Comparison of ENCODE assay signal across 15 cellular contexts in the genomic region with DNA sequence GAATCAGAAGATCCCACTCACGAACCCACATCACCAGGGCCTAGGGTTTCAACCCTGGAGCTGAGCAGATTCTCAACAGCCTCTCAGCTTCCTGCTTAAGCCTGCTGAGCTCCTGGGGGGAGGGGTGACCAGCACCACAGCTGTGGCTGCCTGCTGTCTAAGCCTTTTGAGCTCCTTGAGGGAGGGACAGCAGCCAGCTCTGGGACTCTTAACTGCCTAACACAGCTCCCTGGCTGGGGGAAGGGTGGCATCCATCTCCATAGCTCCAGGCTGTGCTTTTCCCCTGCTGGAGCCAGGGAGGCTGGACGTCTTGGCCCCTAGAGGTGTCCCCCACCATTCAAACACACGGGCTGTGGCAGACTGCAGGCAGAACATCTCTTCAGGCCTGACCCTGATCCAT.
DNase-seq lines count a peak whose midpoint lies in the region; ATAC-seq, FAIRE-seq and TF ChIP-seq lines count a peak whose summit lies in the region.
"Had no signal": no experiment of that assay in that cellular context is flagged by ENCODE, and none has a peak within 500 bp of the region (broad histone marks: within the 10 kb centered on the region; RNA-seq: fewer than 3 reads in every experiment).

No MANE protein-coding gene starts in this region.

- ATAC-seq in heart right ventricle (peak in 7 of 8 donors; percentile 14 to 82 (median 56)), GM21619 (IDR thresholded peaks at IDR 0.05; ENCODE audit: unreplicated experiment) (no peak), GM18870 (IDR thresholded peaks at IDR 0.05; ENCODE audit: unreplicated experiment) (no peak)

- H3K36me3 ChIP-seq in heart right ventricle = no peaks in the 10 kb centered on the region
- H3K36me3 ChIP-seq: neutrophil had no signal

- peaks cover 0 to 6% (median 0%) of the 10 kb centered on the region in 9 donors for H3K4me1 ChIP-seq in heart right ventricle

- no peak for FAIRE-seq in RCC 7860 (lab: Jason Lieb, UNC)
- FAIRE-seq: A204.1 had no signal

- H3K9me3 ChIP-seq in heart right ventricle = peaks cover 0 to 2% (median 0%) of the 10 kb centered on the region in 11 donors
- H3K9me3 ChIP-seq: neutrophil had no signal

- peaks cover 0 to 12% (median 0%) of the 10 kb centered on the region in 7 donors for H3K27me3 ChIP-seq in heart right ventricle
- H3K27me3 ChIP-seq: neutrophil had no signal

- no peak overlapping the region for H3K4me3 ChIP-seq in heart right ventricle
- H3K4me3 ChIP-seq: lung, skin epidermis had no signal

- 38 to 47% methylated on average over 3 of the region's 3 CpGs for WGBS in heart right ventricle, 2 donors

- intact Hi-C loops in heart right ventricle (cut with DNase I) (loop anchor here in 1 of 10 donors (10.0 kb wide), 1 partner anchor 284 kb away; no protein-coding TSS in a partner anchor), posterior vena cava (cut with DNase I) (no loop called here)

- no peak overlapping the region for H3K27ac ChIP-seq in heart right ventricle
- H3K27ac ChIP-seq: KMS-11, neutrophil, skin epidermis had no signal

- TF ChIP-seq CTCF in heart right ventricle (IDR thresholded peaks at IDR 0.05) = no peak

- DNase-seq in DMS53 (lab: John Stamatoyannopoulos, UW) (peak; percentile 14), DMS53 treated with DMSO at 0.1 percent for 48 hours (lab: John Stamatoyannopoulos, UW; ENCODE audit: unreplicated experiment) (no peak), NCI-H524 (lab: John Stamatoyannopoulos, UW) (peak; percentile 91 to 98), heart right ventricle (peak; percentile 21 to 35), posterior vena cava (ENCODE audit: low spot score) (peak; percentile 78), RCC 7860 (ENCODE audit: low spot score) (no peak)
- DNase-seq: activated CD4-positive, CD25-positive, alpha-beta regulatory T cell treated with anti-CD3 and anti-CD28 coated beads, Interleukin-2, amount 50 U/mL, for 72 hours; H7 had no signal

Comparison
In these comparisons a context has a peak if more than half of its experiments do, and no peak if none do; other contexts are left out.
1. DNase-seq: peak in DMS53 (single experiment), NCI-H524 (2 of 2), heart right ventricle (2 of 2) and posterior vena cava (single experiment); none in DMS53 treated with DMSO at 0.1 percent for 48 hours (single experiment) and RCC 7860 (single experiment).
2. ATAC-seq: peak in heart right ventricle (7 of 8); none in GM21619 (single experiment) and GM18870 (single experiment).